In genomic region chr19:14248578-14249011, GRCh38 we compare ENCODE assay signal across 1 cellular context.
TF ChIP-seq lines count a peak whose summit lies in the region.

No MANE protein-coding gene starts in this region.

TF ChIP-seq in HEK293, 187 proteins besides CTCF, POLR2A, EP300 and RAD21 (continued from another document):
- TF ChIP-seq ZBTB10 (tag by site-specific recombination; IDR thresholded peaks at IDR 0.05) (peak; percentile 66), ZNF660 (tag by site-specific recombination; IDR thresholded peaks at IDR 0.05) (no peak), GLIS2 (tag by site-specific recombination; IDR thresholded peaks at IDR 0.05) (peak; percentile 6; the same call in 1 of the 2 replicates), IKZF3 (tag by site-specific recombination; IDR thresholded peaks at IDR 0.05) (peak; percentile 95), ZNF391 (tag by site-specific recombination; IDR thresholded peaks at IDR 0.05; ENCODE audit: borderline replicate concordance, low read depth) (no peak), ZNF777 (tag by site-specific recombination; IDR thresholded peaks at IDR 0.05; ENCODE audit: borderline replicate concordance) (no peak), ZNF354C (tag by site-specific recombination; IDR thresholded peaks at IDR 0.05; ENCODE audit: borderline replicate concordance, low read depth) (no peak), WT1 (tag by site-specific recombination; IDR thresholded peaks at IDR 0.05) (peak; percentile 53), ZFHX2 (tag by site-specific recombination; conservative IDR thresholded peaks at IDR 0.05) (peak; percentile 45), ZBTB26 (tag by site-specific recombination; optimal IDR thresholded peaks at IDR 0.05) (peak; percentile 21), ZEB2 (tag by site-specific recombination; IDR thresholded peaks at IDR 0.05) (0 out of 2 replicates have a peak, but pooled peaks have one; percentile 23), SP2 (tag by site-specific recombination; IDR thresholded peaks at IDR 0.05) (peak; percentile 59), ZSCAN5A (tag by site-specific recombination; IDR thresholded peaks at IDR 0.05) (no peak), ZNF670 (tag by site-specific recombination; IDR thresholded peaks at IDR 0.05; ENCODE audit: low read depth) (no peak), PATZ1 (tag by site-specific recombination; IDR thresholded peaks at IDR 0.05) (peak; percentile 91), YY2 (tag by site-specific recombination; IDR thresholded peaks at IDR 0.05) (0 out of 2 replicates have a peak, but pooled peaks have one; percentile 54), ZSCAN16 (tag by site-specific recombination; IDR thresholded peaks at IDR 0.05) (no peak), ZNF560 (tag by site-specific recombination; IDR thresholded peaks at IDR 0.05; ENCODE audit: borderline replicate concordance) (no peak), ZNF426 (tag by site-specific recombination; IDR thresholded peaks at IDR 0.05) (no peak), ZNF239 (tag by site-specific recombination; IDR thresholded peaks at IDR 0.05) (no peak), BCL6B (tag by site-specific recombination; IDR thresholded peaks at IDR 0.05) (no peak), ZBTB6 (tag by site-specific recombination; IDR thresholded peaks at IDR 0.05) (peak; percentile 57; the same call in 1 of the 2 replicates), EGR2 (tag by site-specific recombination; IDR thresholded peaks at IDR 0.05; ENCODE audit: low read depth) (peak; percentile 71), ZNF843 (tag by site-specific recombination; IDR thresholded peaks at IDR 0.05) (no peak), PBX3 (CRISPR knock-in tag; IDR thresholded peaks at IDR 0.05) (no peak), SP3 (tag by site-specific recombination; IDR thresholded peaks at IDR 0.05) (peak; percentile 68), ZNF600 (tag by site-specific recombination; IDR thresholded peaks at IDR 0.05) (no peak), ZNF324 (tag by site-specific recombination; IDR thresholded peaks at IDR 0.05) (peak; percentile 49; the same call in 1 of the 2 replicates), ZNF335 (tag by site-specific recombination; conservative IDR thresholded peaks at IDR 0.05) (peak; percentile 36; the same call in 1 of the 2 replicates), ZNF621 (tag by site-specific recombination; IDR thresholded peaks at IDR 0.05) (no peak), ZNF423 (tag by site-specific recombination; IDR thresholded peaks at IDR 0.05) (peak; percentile 56; the same call in 1 of the 2 replicates), PRDM4 (tag by site-specific recombination; IDR thresholded peaks at IDR 0.05) (peak; percentile 30; the same call in 1 of the 2 replicates)
TF ChIP-seq in HEK293: peak in this region for 27.
